ENCODE assay signal across 20 cellular contexts in the genomic region with DNA sequence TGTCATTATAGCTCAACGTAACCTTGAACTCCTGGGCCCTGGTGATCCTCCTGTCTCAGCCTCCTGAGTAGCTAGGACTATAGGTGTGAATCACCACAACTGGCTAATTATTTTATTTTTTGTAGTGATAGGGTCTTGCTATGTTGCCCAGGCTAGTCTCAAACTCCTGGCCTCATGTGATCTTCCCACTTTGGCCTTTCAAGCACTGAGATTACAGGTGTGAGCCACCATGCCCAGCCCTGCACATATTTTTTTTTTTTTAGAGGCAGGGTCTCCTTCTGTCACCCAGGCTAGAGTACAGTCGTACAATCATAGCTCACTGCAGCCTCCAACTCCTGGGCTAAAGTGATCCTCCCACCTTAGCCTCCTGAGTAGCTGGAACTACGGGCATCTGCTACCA. TPM values are rescaled to one million over a fixed set of nuclear protein-coding genes. Genes with fewer than 3 reads are reported as not detected.
A peak's percentile ranks its signal among the peaks of the same experiment; 100 is the strongest.
DNase-seq lines count a peak whose midpoint lies in the region; ATAC-seq and TF ChIP-seq lines count a peak whose summit lies in the region.
"Had no signal": no experiment of that assay in that cellular context is flagged by ENCODE, and none has a peak within 500 bp of the region (broad histone marks: within the 10 kb centered on the region; RNA-seq: fewer than 3 reads in every experiment).

No MANE protein-coding gene starts in this region.

- no peak for TF ChIP-seq POLR2A in suprapubic skin (IDR thresholded peaks at IDR 0.05)

- H3K4me3 ChIP-seq in CD8-positive, alpha-beta T cell (ENCODE audit: low read depth, low read length) = no peak overlapping the region
- H3K4me3 ChIP-seq in suprapubic skin = no peak overlapping the region
- H3K4me3 ChIP-seq: BLaER1, GM23338 had no signal

- POLR2A ChIA-PET in CD8-positive, alpha-beta T cell (lab: Charles Lee) = interaction anchor here (4.7 kb wide), 1 partner anchor 9 kb away, joined by 54 read pairs; a partner anchor contains a TSS
- POLR2A ChIA-PET in naive thymus-derived CD8-positive, alpha-beta T cell (lab: Charles Lee) = interaction anchor here (0.6 to 13.0 kb wide), 4 partner anchors 9 to 14 kb away, joined by 6 to 269 read pairs (median 26); a partner anchor contains a TSS

- CTCF ChIA-PET in CD8-positive, alpha-beta T cell (lab: Charles Lee) = interaction anchor here (0.6 to 1.4 kb wide), 3 partner anchors 10 to 70 kb away, joined by 3 to 6 read pairs (median 5); no protein-coding TSS in a partner anchor

- H3K9me3 Mint-ChIP-seq in activated naive CD8-positive, alpha-beta T cell (ENCODE audit: low read depth) = no peaks in the 10 kb centered on the region
- no peaks in the 10 kb centered on the region for H3K9me3 Mint-ChIP-seq in activated naive CD8-positive, alpha-beta T cell treated with anti-CD3 and anti-CD28 coated beads for 36 hours
- no peaks in the 10 kb centered on the region for H3K9me3 Mint-ChIP-seq in CD8-positive, alpha-beta T cell
- H3K9me3 Mint-ChIP-seq in naive thymus-derived CD8-positive, alpha-beta T cell = no peaks in the 10 kb centered on the region
- H3K9me3 Mint-ChIP-seq: CD4-positive, alpha-beta memory T cell; GM23338; H9; HFFc6 had no signal

- H3K36me3 Mint-ChIP-seq in activated naive CD8-positive, alpha-beta T cell = peaks cover 1% of the 10 kb centered on the region
- peaks cover 9% of the 10 kb centered on the region for H3K36me3 Mint-ChIP-seq in activated naive CD8-positive, alpha-beta T cell treated with anti-CD3 and anti-CD28 coated beads for 36 hours
- peaks cover 1% of the 10 kb centered on the region for H3K36me3 Mint-ChIP-seq in CD8-positive, alpha-beta T cell
- peaks cover 2% of the 10 kb centered on the region for H3K36me3 Mint-ChIP-seq in T-helper 17 cell (ENCODE audit: low read depth)
- H3K36me3 Mint-ChIP-seq in naive thymus-derived CD8-positive, alpha-beta T cell = no peaks in the 10 kb centered on the region

- no peak for TF ChIP-seq CTCF in CD8-positive, alpha-beta T cell (IDR thresholded peaks at IDR 0.05)
- no peak for TF ChIP-seq CTCF in suprapubic skin (IDR thresholded peaks at IDR 0.05)

- H3K9me3 ChIP-seq in CD8-positive, alpha-beta T cell (ENCODE audit: low read length) = no peaks in the 10 kb centered on the region
- H3K9me3 ChIP-seq in T-helper 17 cell (ENCODE audit: control insufficient read depth, low read length, poor library complexity, severe bottlenecking) (no peaks in the 10 kb centered on the region), suprapubic skin (no peaks in the 10 kb centered on the region)
- H3K9me3 ChIP-seq: BLaER1, Caco-2 had no signal

- no peak overlapping the region for H3K4me3 Mint-ChIP-seq in activated naive CD8-positive, alpha-beta T cell
- no peak overlapping the region for H3K4me3 Mint-ChIP-seq in activated naive CD8-positive, alpha-beta T cell treated with anti-CD3 and anti-CD28 coated beads for 36 hours
- no peak overlapping the region for H3K4me3 Mint-ChIP-seq in CD8-positive, alpha-beta T cell
- no peak overlapping the region for H3K4me3 Mint-ChIP-seq in T-helper 17 cell
- no peak overlapping the region for H3K4me3 Mint-ChIP-seq in naive thymus-derived CD8-positive, alpha-beta T cell
- H3K4me3 Mint-ChIP-seq: B cell, GM23338, H9, HFFc6 had no signal

- H3K27me3 Mint-ChIP-seq in activated naive CD8-positive, alpha-beta T cell = no peaks in the 10 kb centered on the region
- no peaks in the 10 kb centered on the region for H3K27me3 Mint-ChIP-seq in activated naive CD8-positive, alpha-beta T cell treated with anti-CD3 and anti-CD28 coated beads for 36 hours
- no peaks in the 10 kb centered on the region for H3K27me3 Mint-ChIP-seq in CD8-positive, alpha-beta T cell (ENCODE audit: low read depth)
- H3K27me3 Mint-ChIP-seq in T-helper 17 cell = no peaks in the 10 kb centered on the region
- no peaks in the 10 kb centered on the region for H3K27me3 Mint-ChIP-seq in naive thymus-derived CD8-positive, alpha-beta T cell
- H3K27me3 Mint-ChIP-seq: B cell; CD4-positive, alpha-beta memory T cell had no signal

- no peak overlapping the region for H3K27ac ChIP-seq in CD8-positive, alpha-beta T cell (ENCODE audit: low read depth, low read length)
- no peak overlapping the region for H3K27ac ChIP-seq in suprapubic skin
- H3K27ac ChIP-seq: 22Rv1, BLaER1, C4-2B had no signal

- no peaks in the 10 kb centered on the region for H3K36me3 ChIP-seq in CD8-positive, alpha-beta T cell (ENCODE audit: insufficient read depth, low read length)
- H3K36me3 ChIP-seq in suprapubic skin = peaks cover 2% of the 10 kb centered on the region

- TF ChIP-seq EP300 in suprapubic skin (IDR thresholded peaks at IDR 0.05) = no peak

- DNase-seq in activated naive CD8-positive, alpha-beta T cell treated with anti-CD3 and anti-CD28 coated beads for 36 hours = no peak
- no peak for DNase-seq in CD8-positive, alpha-beta T cell
- DNase-seq in T-helper 17 cell = no peak
- no peak for DNase-seq in naive thymus-derived CD8-positive, alpha-beta T cell
- no peak for DNase-seq in UCSD-AML1 (lab: John Stamatoyannopoulos, UW; ENCODE audit: unreplicated experiment)
- no peak for DNase-seq in NK-92 (lab: John Stamatoyannopoulos, UW; ENCODE audit: unreplicated experiment)
- no peak for DNase-seq in suprapubic skin (ENCODE audit: low spot score in 2 of 2)
- DNase-seq: Caco-2; CD4-positive, alpha-beta memory T cell; DMS153; DND-41; H9; HFFc6 had no signal

- no peak for ATAC-seq in CD8-positive, alpha-beta T cell
- no peak for ATAC-seq in T-helper 17 cell
- no peak for ATAC-seq in naive thymus-derived CD8-positive, alpha-beta T cell
- ATAC-seq: GM23338, HCT116 had no signal

- peak overlapping the region; percentile 10 for H3K27ac Mint-ChIP-seq in activated naive CD8-positive, alpha-beta T cell
- H3K27ac Mint-ChIP-seq in activated naive CD8-positive, alpha-beta T cell treated with anti-CD3 and anti-CD28 coated beads for 36 hours = no peak overlapping the region
- peak overlapping the region; percentile 62 for H3K27ac Mint-ChIP-seq in CD8-positive, alpha-beta T cell
- peak overlapping the region; percentile 99 for H3K27ac Mint-ChIP-seq in T-helper 17 cell
- H3K27ac Mint-ChIP-seq in naive thymus-derived CD8-positive, alpha-beta T cell = peak overlapping the region in 6 of 10 donors; percentile 5 to 94 (median 41)
- H3K27ac Mint-ChIP-seq: B cell, GM23338, H9, HFFc6 had no signal

- no peaks in the 10 kb centered on the region for H3K27me3 ChIP-seq in CD8-positive, alpha-beta T cell (ENCODE audit: insufficient read depth, low read length)
- no peaks in the 10 kb centered on the region for H3K27me3 ChIP-seq in suprapubic skin
- H3K27me3 ChIP-seq: BLaER1 had no signal

- intact Hi-C loops in CD8-positive, alpha-beta T cell (cut with DNase I, micrococcal nuclease) = loop anchor here in 1 of 2 experiments (10.0 kb wide), 1 partner anchor 569 kb away; no protein-coding TSS in a partner anchor

- 93% methylated on average over 3 of the region's 3 CpGs for WGBS in suprapubic skin

- peaks cover 64% of the 10 kb centered on the region for H3K4me1 Mint-ChIP-seq in activated naive CD8-positive, alpha-beta T cell (ENCODE audit: low read depth)
- peaks cover 49% of the 10 kb centered on the region for H3K4me1 Mint-ChIP-seq in activated naive CD8-positive, alpha-beta T cell treated with anti-CD3 and anti-CD28 coated beads for 36 hours
- peaks cover 60% of the 10 kb centered on the region for H3K4me1 Mint-ChIP-seq in CD8-positive, alpha-beta T cell (ENCODE audit: low read depth)
- peaks cover 37% of the 10 kb centered on the region for H3K4me1 Mint-ChIP-seq in T-helper 17 cell
- peaks cover 20 to 61% (median 44%) of the 10 kb centered on the region in 4 donors for H3K4me1 Mint-ChIP-seq in naive thymus-derived CD8-positive, alpha-beta T cell

- H3K4me1 ChIP-seq in CD8-positive, alpha-beta T cell (ENCODE audit: insufficient read depth, low read length) = peaks cover 43% of the 10 kb centered on the region
- peaks cover 18% of the 10 kb centered on the region for H3K4me1 ChIP-seq in suprapubic skin

RNA-seq across cellular contexts. Expression of a gene that starts 8.9 kb away (rescaled TPM):
- 10 to 100 TPM; 10.1 to 10.5 TPM for total RNA-seq in activated naive CD8-positive, alpha-beta T cell treated with anti-CD3 and anti-CD28 coated beads for 36 hours
- total RNA-seq in CD8-positive, alpha-beta T cell = 10 to 100 TPM in 1 of 2 experiments, 1 to 10 TPM in 1; 9.4 to 11.2 TPM
- 10 to 100 TPM; 22.4 to 28.4 TPM for total RNA-seq in T-helper 17 cell
- 10 to 100 TPM; 28.7 to 30.9 TPM for total RNA-seq in naive thymus-derived CD8-positive, alpha-beta T cell
- polyA plus RNA-seq in naive thymus-derived CD8-positive, alpha-beta T cell = 10 to 100 TPM; 12.0 to 15.6 (median 14.0) TPM
- total RNA-seq in suprapubic skin = 10 to 100 TPM; 16.0 to 25.1 (median 22.8) TPM

RNA-seq across cellular contexts. Expression of a gene that starts 9.2 kb away (rescaled TPM):
- 10 to 100 TPM; 79.9 to 85.6 TPM for total RNA-seq in activated naive CD8-positive, alpha-beta T cell treated with anti-CD3 and anti-CD28 coated beads for 36 hours
- total RNA-seq in CD8-positive, alpha-beta T cell = 100 to 1,000 TPM; 102 to 111 TPM
- 100 to 1,000 TPM; 104 to 124 TPM for total RNA-seq in T-helper 17 cell
- 100 to 1,000 TPM; 161 to 162 TPM for total RNA-seq in naive thymus-derived CD8-positive, alpha-beta T cell
- polyA plus RNA-seq in naive thymus-derived CD8-positive, alpha-beta T cell = 100 to 1,000 TPM; 181 to 199 (median 190) TPM
- 10 to 100 TPM; 40.8 to 71.0 (median 52.5) TPM for total RNA-seq in suprapubic skin
